In the genomic region with DNA sequence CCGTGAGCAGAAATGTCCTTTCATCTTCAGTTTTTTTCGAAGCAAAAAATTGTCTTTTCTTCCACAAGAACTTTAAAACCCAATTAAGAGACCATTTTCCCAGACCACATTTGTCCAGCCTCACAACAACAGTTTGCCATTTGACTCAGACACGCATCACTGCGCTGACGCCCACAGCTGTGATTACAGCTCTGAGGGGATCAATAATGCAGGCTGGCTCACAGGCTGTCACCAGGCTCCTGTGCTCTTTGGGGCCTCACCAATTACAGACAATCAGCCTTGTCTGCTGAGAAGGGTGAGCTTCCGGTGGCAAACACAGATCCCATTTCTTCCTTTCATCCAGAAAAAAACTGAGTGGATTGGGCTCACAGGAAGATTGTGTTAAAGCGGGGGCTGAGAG, we compare ENCODE assay signal across 11 cellular contexts. TPM values are rescaled to one million over a fixed set of nuclear protein-coding genes. Genes with fewer than 3 reads are reported as not detected.
A peak's percentile ranks its signal among the peaks of the same experiment; 100 is the strongest.
DNase-seq lines count a peak whose midpoint lies in the region; ATAC-seq, FAIRE-seq and TF ChIP-seq lines count a peak whose summit lies in the region.
"Had no signal": no experiment of that assay in that cellular context is flagged by ENCODE, and none has a peak within 500 bp of the region (broad histone marks: within the 10 kb centered on the region; RNA-seq: fewer than 3 reads in every experiment).

No MANE protein-coding gene starts in this region.

- DNase-seq in stimulated activated CD4-positive, alpha-beta T cell treated with anti-CD3 and anti-CD28 coated beads, Interleukin-15, amount 100 ng/mL, for 24 hours = peak; percentile 30
- DNase-seq in stimulated activated CD4-positive, alpha-beta T cell treated with anti-CD3 and anti-CD28 coated beads, Interleukin-4, amount 100 ng/mL, for 1 hour = no peak
- peak; percentile 77 to 83 for DNase-seq in NCI-H524 (lab: John Stamatoyannopoulos, UW)
- no peak for DNase-seq in H1 (ENCODE audit: low read depth in 1 of 2, low spot score in 2 of 2)
- DNase-seq in superior temporal gyrus (ENCODE audit: extremely low spot score) = peak; percentile 20
- DNase-seq in pons (ENCODE audit: low spot score) = no peak
- no peak for DNase-seq in GM23338 (ENCODE audit: low spot score)
- DNase-seq: AML-193, SIG-M5 had no signal

- no peaks in the 10 kb centered on the region for H3K36me3 ChIP-seq in H1 (ENCODE audit: control insufficient read depth in 2 of 4, insufficient read depth in 4 of 4, low read length in 3 of 4)
- H3K36me3 ChIP-seq in GM23338 (ENCODE audit: insufficient read depth) = no peaks in the 10 kb centered on the region
- H3K36me3 ChIP-seq: prostate gland had no signal

- H2BK12ac ChIP-seq in H1 (ENCODE audit: low read depth, low read length) = peak overlapping the region; percentile 97; the same call in 1 of the 2 replicates

- TF ChIP-seq RAD21 in H1 (IDR thresholded peaks at IDR 0.05 in 1 of 2, conservative IDR thresholded peaks at IDR 0.05 in 1 of 2; ENCODE audit: low read depth in 2 of 2, low read length in 2 of 2) = no peak

- peaks cover 18% of the 10 kb centered on the region for H3K4me1 Mint-ChIP-seq in GM23338

- H3K23me2 ChIP-seq in H1 (ENCODE audit: low read depth, low read length) = no peaks in the 10 kb centered on the region

- H3K4me3 Mint-ChIP-seq in GM23338 = no peak overlapping the region

- H3K4me2 ChIP-seq in H1 (ENCODE audit: insufficient read depth in 1 of 2, low read depth in 2 of 2, low read length in 2 of 2) (peak overlapping the region in 1 of 2 experiments; percentile 46; a peak in 1 of 4 replicates), GM23338 (no peak overlapping the region)

- CTCF ChIA-PET in H1 (lab: Charles Lee; ENCODE audit: partially characterized antibody) = interaction anchor here (0.6 to 2.1 kb wide), 4 partner anchors 29 to 145 kb away, joined by 3 to 4 read pairs (median 4); no protein-coding TSS in a partner anchor

- H4K5ac ChIP-seq in H1 (ENCODE audit: insufficient read length, low read depth, low read length) = no peak overlapping the region

- 92% methylated on average over 7 of the region's 7 CpGs; no CpG with 5 or more reads in 1 of the 2 experiments for WGBS in H1 (ENCODE audit: extremely low coverage in 1 of 2, insufficient coverage in 1 of 2, insufficient read length in 1 of 2, insufficient replicate concordance in 2 of 2, low coverage in 1 of 2, low lambda C conversion rate in 2 of 2, missing lambda C conversion rate in 1 of 2), 2 experiments

- no peak overlapping the region for H2BK20ac ChIP-seq in H1 (ENCODE audit: low read length)

- peaks cover 0 to 6% (median 2%) of the 10 kb centered on the region in 4 experiments; a peak in 3 of 7 replicates for H3K4me1 ChIP-seq in H1 (replicated peaks in 1 of 4; ENCODE audit: control insufficient read depth in 3 of 4, insufficient read depth in 4 of 4, low read length in 3 of 4)
- peaks cover 9% of the 10 kb centered on the region; the same call in 1 of the 2 replicates for H3K4me1 ChIP-seq in GM23338 (ENCODE audit: insufficient read depth)
- H3K4me1 ChIP-seq: prostate gland had no signal

- H3K56ac ChIP-seq in H1 (replicated peaks; ENCODE audit: insufficient read length, low read depth, low read length) = no peak overlapping the region

- POLR2A ChIA-PET in H1 (lab: Charles Lee; ENCODE audit: partially characterized antibody) = no interaction called here

- no peak overlapping the region for H2BK15ac ChIP-seq in H1 (ENCODE audit: low read length)

- TF ChIP-seq CTCF in H1 (IDR thresholded peaks at IDR 0.05; ENCODE audit: control extremely low read depth in 1 of 3, insufficient read depth in 1 of 3, low read depth in 1 of 3, low read length in 3 of 3) (no peak), GM23338 (conservative IDR thresholded peaks at IDR 0.05; ENCODE audit: low read depth in 2 of 2) (no peak)

- H3K79me1 ChIP-seq in H1 (ENCODE audit: low read depth, low read length) = no peaks in the 10 kb centered on the region

- no peaks in the 10 kb centered on the region for H3K79me2 ChIP-seq in H1 (ENCODE audit: control insufficient read depth in 1 of 2, insufficient read depth in 2 of 2, low read length in 2 of 2)
- H3K79me2 ChIP-seq in GM23338 (replicated peaks; ENCODE audit: insufficient read depth) = no peaks in the 10 kb centered on the region

- H3K27ac ChIP-seq in H1 (ENCODE audit: low read depth, low read length) (no peak overlapping the region), GM23338 (ENCODE audit: low read depth) (no peak overlapping the region)
- H3K27ac ChIP-seq: prostate gland had no signal

- no peak overlapping the region for H3K23ac ChIP-seq in H1 (ENCODE audit: insufficient read length)

- H3K9me3 ChIP-seq in H1 (ENCODE audit: insufficient read depth in 2 of 2, low read depth in 1 of 2, low read length in 1 of 2) = no peaks in the 10 kb centered on the region
- H3K9me3 ChIP-seq: prostate gland had no signal

- H4K20me1 ChIP-seq in H1 (replicated peaks in 1 of 2; ENCODE audit: control insufficient read depth in 1 of 2, insufficient read depth in 2 of 2, low read length in 2 of 2) = no peaks in the 10 kb centered on the region
- H4K20me1 ChIP-seq in GM23338 (replicated peaks; ENCODE audit: insufficient read depth) = no peaks in the 10 kb centered on the region

- no peak overlapping the region for H4K91ac ChIP-seq in H1 (replicated peaks; ENCODE audit: insufficient read length, low read length)

- H3K36me3 Mint-ChIP-seq in GM23338 (ENCODE audit: low read depth) = no peaks in the 10 kb centered on the region

- H2BK5ac ChIP-seq in H1 (ENCODE audit: low read depth, low read length) = peak overlapping the region; percentile 55; the same call in 1 of the 2 replicates

- no peak overlapping the region for H3K9ac ChIP-seq in H1 (replicated peaks in 1 of 4; ENCODE audit: extremely low read depth in 1 of 4, low read depth in 3 of 4, low read length in 3 of 4)

- no peak for TF ChIP-seq POLR2A in H1 (IDR thresholded peaks at IDR 0.05; ENCODE audit: control extremely low read depth in 1 of 2, low read depth in 2 of 2, low read length in 2 of 2)

- no peak overlapping the region for H3K4ac ChIP-seq in H1 (replicated peaks; ENCODE audit: insufficient read length, low read depth, low read length)

- no peaks in the 10 kb centered on the region; the same call in 2 of the 3 replicates for H3K9me3 Mint-ChIP-seq in GM23338

- no peaks in the 10 kb centered on the region for H3K27me3 ChIP-seq in H1 (replicated peaks in 1 of 4; ENCODE audit: control insufficient read depth in 3 of 4, extremely low read depth in 1 of 4, insufficient read depth in 3 of 4, low read length in 3 of 4)
- H3K27me3 ChIP-seq in GM23338 (ENCODE audit: insufficient read depth) = no peaks in the 10 kb centered on the region

- no peak for FAIRE-seq in H1 (lab: Jason Lieb, UNC)

- no peak overlapping the region for H3K27ac Mint-ChIP-seq in GM23338

- H3K18ac ChIP-seq in H1 (ENCODE audit: extremely low read depth, low read length) = no peak overlapping the region

- H3K27me3 Mint-ChIP-seq in GM23338 (ENCODE audit: insufficient read depth, low read depth, poor library complexity) = no peaks in the 10 kb centered on the region

- H2AFZ ChIP-seq in H1 (ENCODE audit: low read length) (no peak overlapping the region), GM23338 (no peak overlapping the region)

- no peak for TF ChIP-seq EP300 in H1 (IDR thresholded peaks at IDR 0.05; ENCODE audit: borderline replicate concordance in 1 of 2, low read depth in 2 of 2, low read length in 2 of 2)

- no peaks in the 10 kb centered on the region for H3F3A ChIP-seq in GM23338 (replicated peaks; ENCODE audit: low read depth)

- H3K14ac ChIP-seq in H1 (ENCODE audit: insufficient read length) = no peak overlapping the region

- H3K4me3 ChIP-seq in H1 (ENCODE audit: extremely low read depth in 1 of 4, insufficient read depth in 2 of 4, low read depth in 3 of 4, low read length in 4 of 4) (no peak overlapping the region), GM23338 (no peak overlapping the region)
- H3K4me3 ChIP-seq: prostate gland had no signal

- H4K8ac ChIP-seq in H1 (ENCODE audit: extremely low read depth, insufficient read depth, low read length) = no peak overlapping the region; the same call in 1 of the 2 replicates

- H2BK120ac ChIP-seq in H1 (replicated peaks; ENCODE audit: low read depth, low read length) = no peak overlapping the region

- H2AK5ac ChIP-seq in H1 (ENCODE audit: low read depth, low read length) = peak overlapping the region; percentile 31; the same call in 1 of the 2 replicates

- no peaks in the 10 kb centered on the region for H3K9me2 ChIP-seq in GM23338 (ENCODE audit: insufficient read depth)

- ATAC-seq in GM19452 (IDR thresholded peaks at IDR 0.05; ENCODE audit: unreplicated experiment) (no peak), GM23338 (no peak)

TF ChIP-seq in H1, 55 proteins besides CTCF, POLR2A, EP300 and RAD21 (continues in another document):
- TF ChIP-seq CBX8 (IDR thresholded peaks at IDR 0.05; ENCODE audit: borderline replicate concordance, low read depth, low read length) = no peak

RNA-seq across cellular contexts. Expression of a gene that starts 33.3 kb away (rescaled TPM):
- total RNA-seq in H1 (2021; fragmentation: NEBNext Ultra II Directional; extraction: Animal tissue kit (Norgen Biotek cat#: 25700)) = not detected in 2 replicates
- polyA plus RNA-seq in H1 (2011; rRNA removed) (0.05 TPM in 1 of 2 replicates, not detected in the other), GM23338 (2016; fragmentation: Nextera tagmentation; extraction: Ambion mirVana) (not detected in 2 replicates)
- not detected for polyA plus RNA-seq in H1 (2011; cell fraction: cytosol; rRNA removed)
- polyA plus RNA-seq in H1 (2011; cell fraction: nucleus; rRNA removed) = 0.13 TPM
- not detected in 4 replicates for polyA plus RNA-seq in H1 (2012, experiment 1 of 2)
- polyA plus RNA-seq in H1 (2012, experiment 2 of 2) = not detected
- polyA plus RNA-seq in H1 (2013, experiment 1 of 2) = 0.10 TPM
- not detected for polyA plus RNA-seq in H1 (2013, experiment 2 of 2)
- polyA minus RNA-seq in H1 (2011; rRNA and poly(A)+ RNA removed) = not detected in 2 replicates
- polyA minus RNA-seq in H1 (2011; cell fraction: cytosol; rRNA and poly(A)+ RNA removed) = not detected
- not detected for polyA minus RNA-seq in H1 (2011; cell fraction: nucleus; rRNA and poly(A)+ RNA removed)
- not detected in 2 replicates for total RNA-seq in GM23338 (2014; rRNA removed; shearing (Covaris generic))

Comparison
In these comparisons a context has a peak if more than half of its experiments do, and no peak if none do; other contexts are left out.
1. DNase-seq: peak in stimulated activated CD4-positive, alpha-beta T cell treated with anti-CD3 and anti-CD28 coated beads, Interleukin-15, amount 100 ng/mL, for 24 hours (single experiment), NCI-H524 (2 of 2) and superior temporal gyrus (single experiment); none in stimulated activated CD4-positive, alpha-beta T cell treated with anti-CD3 and anti-CD28 coated beads, Interleukin-4, amount 100 ng/mL, for 1 hour (single experiment), H1 (0 of 2), pons (single experiment) and GM23338 (single experiment).